Comparison of ENCODE assay signal across 16 cellular contexts in the genomic region with DNA sequence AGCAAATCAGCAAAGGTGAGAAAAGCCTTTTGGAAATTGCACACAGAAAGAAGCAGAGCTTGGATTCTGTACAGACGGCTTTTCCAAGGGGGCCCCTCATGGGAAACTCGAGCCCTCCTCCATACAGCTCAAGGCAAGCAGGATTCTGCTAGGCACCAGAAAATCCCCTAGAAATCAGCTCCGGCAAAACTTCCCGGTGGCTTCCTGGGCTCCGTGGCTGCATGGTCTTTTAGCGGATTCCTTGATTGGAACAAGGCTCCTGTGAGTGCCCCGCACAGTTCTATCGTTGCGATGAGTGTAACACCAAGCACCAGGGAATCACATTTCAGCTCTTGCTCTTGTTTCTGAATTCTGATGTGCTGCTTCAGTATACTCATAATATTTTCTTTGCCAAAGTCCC.
DNase-seq lines count a peak whose midpoint lies in the region; ATAC-seq and TF ChIP-seq lines count a peak whose summit lies in the region.
"Had no signal": no experiment of that assay in that cellular context is flagged by ENCODE, and none has a peak within 500 bp of the region (broad histone marks: within the 10 kb centered on the region; RNA-seq: fewer than 3 reads in every experiment).

No MANE protein-coding gene starts in this region.

- H3K4me2 ChIP-seq in GM23338 (peak overlapping the region; percentile 31; the same call in 1 of the 2 replicates), hepatocyte (peak overlapping the region; percentile 73)
- H3K4me2 ChIP-seq: BLaER1 treated with 17β-estradiol and CSF1 and Interleukin-3, amounts not matched to agents 10 nM and 100 nM had no signal

- H3K27me3 ChIP-seq in GM23338 (ENCODE audit: insufficient read depth) (no peaks in the 10 kb centered on the region), hepatocyte (no peaks in the 10 kb centered on the region), psoas muscle (ENCODE audit: insufficient read depth in 3 of 3, low read length in 2 of 3) (no peaks in the 10 kb centered on the region), esophagus muscularis mucosa (no peaks in the 10 kb centered on the region)
- H3K27me3 ChIP-seq in CD4-positive, alpha-beta memory T cell (ENCODE audit: insufficient read depth, low read length): no peaks in the 10 kb centered on the region
- H3K27me3 ChIP-seq: BLaER1 treated with 17β-estradiol and CSF1 and Interleukin-3, amounts not matched to agents 10 nM and 100 nM had no signal

- H3K36me3 Mint-ChIP-seq in GM23338 (ENCODE audit: low read depth) (no peaks in the 10 kb centered on the region), WTC11 (no peaks in the 10 kb centered on the region)
- H3K36me3 Mint-ChIP-seq in CD4-positive, alpha-beta memory T cell: no peaks in the 10 kb centered on the region
- H3K36me3 Mint-ChIP-seq: natural killer cell; stimulated activated effector memory CD8-positive, alpha-beta T cell treated with anti-CD3 and anti-CD28 coated beads, Interleukin-12 subunit alpha, Interleukin-12 subunit beta, amount 100 ng/mL, for 72 hours had no signal

- ATAC-seq in GM23338 (peak; percentile 88), WTC11 (peak; percentile 82), psoas muscle (peak in 3 of 4 donors; percentile 17 to 50 (median 22))
- ATAC-seq: natural killer cell; stimulated activated effector memory CD8-positive, alpha-beta T cell treated with anti-CD3 and anti-CD28 coated beads, Interleukin-12 subunit alpha, Interleukin-12 subunit beta, amount 100 ng/mL, for 72 hours had no signal

- H3K9me3 Mint-ChIP-seq in GM23338 (no peaks in the 10 kb centered on the region), WTC11 (no peaks in the 10 kb centered on the region)
- H3K9me3 Mint-ChIP-seq in CD4-positive, alpha-beta memory T cell: peaks cover 2 to 40% (median 26%) of the 10 kb centered on the region in 8 donors
- H3K9me3 Mint-ChIP-seq: activated B cell treated with CpG ODN at 0.5 μM for 24 hours had no signal

- H3K9me2 ChIP-seq in GM23338 (ENCODE audit: insufficient read depth): no peaks in the 10 kb centered on the region
- H3K9me2 ChIP-seq in hepatocyte (replicated peaks; ENCODE audit: insufficient read depth): no peaks in the 10 kb centered on the region

- no peak for TF ChIP-seq EP300 in esophagus muscularis mucosa (IDR thresholded peaks at IDR 0.05)

- H3K4me1 Mint-ChIP-seq in GM23338 (peaks cover 16% of the 10 kb centered on the region), WTC11 (peaks cover 16% of the 10 kb centered on the region)
- no peaks in the 10 kb centered on the region for H3K4me1 Mint-ChIP-seq in CD4-positive, alpha-beta memory T cell
- H3K4me1 Mint-ChIP-seq: activated B cell treated with CpG ODN at 0.5 μM for 24 hours; natural killer cell; stimulated activated effector memory CD8-positive, alpha-beta T cell treated with anti-CD3 and anti-CD28 coated beads, Interleukin-12 subunit alpha, Interleukin-12 subunit beta, amount 100 ng/mL, for 72 hours had no signal

- 0 out of 2 replicates have a peak overlapping the region, but pooled peaks have one; percentile 3 for H3K27ac ChIP-seq in GM23338 (ENCODE audit: low read depth)
- H3K27ac ChIP-seq in hepatocyte: peak overlapping the region; percentile 53
- no peak overlapping the region for H3K27ac ChIP-seq in psoas muscle
- no peak overlapping the region for H3K27ac ChIP-seq in esophagus muscularis mucosa (replicated peaks in 1 of 4)
- no peak overlapping the region for H3K27ac ChIP-seq in CD4-positive, alpha-beta memory T cell (ENCODE audit: low read depth, low read length)
- H3K27ac ChIP-seq: BLaER1 treated with 17β-estradiol and CSF1 and Interleukin-3, amounts not matched to agents 10 nM and 100 nM; epithelial cell of prostate had no signal

- no peaks in the 10 kb centered on the region for H3F3A ChIP-seq in GM23338 (replicated peaks; ENCODE audit: low read depth)

- H3K79me2 ChIP-seq in GM23338 (replicated peaks; ENCODE audit: insufficient read depth) (no peaks in the 10 kb centered on the region), hepatocyte (no peaks in the 10 kb centered on the region)

- H3K4me1 ChIP-seq in GM23338 (ENCODE audit: insufficient read depth) (peaks cover 16% of the 10 kb centered on the region), hepatocyte (ENCODE audit: insufficient read depth) (no peaks in the 10 kb centered on the region), psoas muscle (peaks cover 5% of the 10 kb centered on the region), esophagus muscularis mucosa (peaks cover 0 to 16% (median 11%) of the 10 kb centered on the region in 4 donors)
- H3K4me1 ChIP-seq in CD4-positive, alpha-beta memory T cell (ENCODE audit: insufficient read depth, low read length): no peaks in the 10 kb centered on the region
- H3K4me1 ChIP-seq: BLaER1 treated with 17β-estradiol and CSF1 and Interleukin-3, amounts not matched to agents 10 nM and 100 nM had no signal

- TF ChIP-seq POLR2A in esophagus muscularis mucosa (IDR thresholded peaks at IDR 0.05; ENCODE audit: low read depth): no peak

- H3K9me3 ChIP-seq in hepatocyte (ENCODE audit: low read depth): no peaks in the 10 kb centered on the region
- H3K9me3 ChIP-seq in psoas muscle: no peaks in the 10 kb centered on the region
- H3K9me3 ChIP-seq in esophagus muscularis mucosa: no peaks in the 10 kb centered on the region
- no peaks in the 10 kb centered on the region for H3K9me3 ChIP-seq in CD4-positive, alpha-beta memory T cell (ENCODE audit: control insufficient read depth in 1 of 2, low read length in 2 of 2)
- H3K9me3 ChIP-seq: BLaER1 treated with 17β-estradiol and CSF1 and Interleukin-3, amounts not matched to agents 10 nM and 100 nM had no signal

- H3K4me3 Mint-ChIP-seq in GM23338: no peak overlapping the region
- no peak overlapping the region for H3K4me3 Mint-ChIP-seq in WTC11
- no peak overlapping the region for H3K4me3 Mint-ChIP-seq in CD4-positive, alpha-beta memory T cell
- H3K4me3 Mint-ChIP-seq: activated B cell treated with CpG ODN at 0.5 μM for 24 hours; natural killer cell; stimulated activated effector memory CD8-positive, alpha-beta T cell treated with anti-CD3 and anti-CD28 coated beads, Interleukin-12 subunit alpha, Interleukin-12 subunit beta, amount 100 ng/mL, for 72 hours had no signal

- H3K27ac Mint-ChIP-seq in GM23338: no peak overlapping the region
- H3K27ac Mint-ChIP-seq in WTC11: peak overlapping the region; percentile 57; the same call in 1 of the 2 replicates
- H3K27ac Mint-ChIP-seq in CD4-positive, alpha-beta memory T cell: no peak overlapping the region
- H3K27ac Mint-ChIP-seq: activated B cell treated with CpG ODN at 0.5 μM for 24 hours; natural killer cell; stimulated activated effector memory CD8-positive, alpha-beta T cell treated with anti-CD3 and anti-CD28 coated beads, Interleukin-12 subunit alpha, Interleukin-12 subunit beta, amount 100 ng/mL, for 72 hours had no signal

- TF ChIP-seq CTCF in GM23338 (conservative IDR thresholded peaks at IDR 0.05; ENCODE audit: low read depth in 2 of 2): no peak
- no peak for TF ChIP-seq CTCF in WTC11 (IDR thresholded peaks at IDR 0.05)
- no peak for TF ChIP-seq CTCF in hepatocyte (IDR thresholded peaks at IDR 0.05; ENCODE audit: poor library complexity)
- TF ChIP-seq CTCF in psoas muscle (IDR thresholded peaks at IDR 0.05): no peak
- no peak for TF ChIP-seq CTCF in esophagus muscularis mucosa (IDR thresholded peaks at IDR 0.05)

- DNase-seq in GM23338 (ENCODE audit: low spot score) (peak; percentile 48), WTC11 (ENCODE audit: low spot score) (peak; percentile 23), hepatocyte (ENCODE audit: low spot score) (peak; percentile 5), psoas muscle (peak in 1 of 2 donors; percentile 21), esophagus muscularis mucosa (ENCODE audit: extremely low spot score) (no peak), NCI-H345 treated with DMSO at 0.1 percent for 48 hours (lab: John Stamatoyannopoulos, UW; ENCODE audit: unreplicated experiment) (no peak), NCI-H1048 (lab: John Stamatoyannopoulos, UW) (no peak)
- DNase-seq in CD4-positive, alpha-beta memory T cell: no peak
- DNase-seq: activated B cell treated with CpG ODN at 0.5 μM for 24 hours, MM.1S, natural killer cell, NCI-H510A treated with DMSO at 0.1 percent for 48 hours, SHP77 treated with DMSO at 0.1 percent for 48 hours had no signal

- H3K4me3 ChIP-seq in GM23338 (no peak overlapping the region), hepatocyte (peak overlapping the region; percentile 8), psoas muscle (peak overlapping the region; percentile 27), esophagus muscularis mucosa (peak overlapping the region in 1 of 4 donors; percentile 1)
- H3K4me3 ChIP-seq in CD4-positive, alpha-beta memory T cell (ENCODE audit: low read length in 2 of 2): no peak overlapping the region
- H3K4me3 ChIP-seq: BLaER1 treated with 17β-estradiol and CSF1 and Interleukin-3, amounts not matched to agents 10 nM and 100 nM had no signal

- intact Hi-C loops in psoas muscle (cut with DNase I): no loop called here
- intact Hi-C loops in esophagus muscularis mucosa (cut with DNase I): no loop called here
- intact Hi-C loops in CD4-positive, alpha-beta memory T cell (cut with micrococcal nuclease): no loop called here

- POLR2A ChIA-PET in WTC11 (lab: Charles Lee): no interaction called here
- POLR2A ChIA-PET in CD4-positive, alpha-beta memory T cell (lab: Charles Lee; ENCODE audit: partially characterized antibody): no interaction called here

- H2AFZ ChIP-seq in GM23338 (peak overlapping the region; percentile 86), hepatocyte (peak overlapping the region; percentile 33)

- H3K36me3 ChIP-seq in GM23338 (ENCODE audit: insufficient read depth): no peaks in the 10 kb centered on the region
- H3K36me3 ChIP-seq in hepatocyte (replicated peaks; ENCODE audit: insufficient read depth, low read depth): no peaks in the 10 kb centered on the region
- H3K36me3 ChIP-seq in psoas muscle (ENCODE audit: insufficient read depth in 1 of 2, low read depth in 1 of 2): no peaks in the 10 kb centered on the region
- H3K36me3 ChIP-seq in esophagus muscularis mucosa: no peaks in the 10 kb centered on the region
- H3K36me3 ChIP-seq in CD4-positive, alpha-beta memory T cell (ENCODE audit: insufficient read depth, low read length): no peaks in the 10 kb centered on the region
- H3K36me3 ChIP-seq: BLaER1 treated with 17β-estradiol and CSF1 and Interleukin-3, amounts not matched to agents 10 nM and 100 nM had no signal

- 32% methylated on average over 9 of the region's 9 CpGs for WGBS in hepatocyte (ENCODE audit: low lambda C conversion rate, missing lambda C conversion rate)
- 9 to 14% (median 11%) methylated on average over 9 of the region's 9 CpGs for WGBS in psoas muscle, 3 donors
- WGBS in esophagus muscularis mucosa: 17% methylated on average over 9 of the region's 9 CpGs

- CTCF ChIA-PET in WTC11 (lab: Charles Lee): no interaction called here
- CTCF ChIA-PET in CD4-positive, alpha-beta memory T cell (lab: Charles Lee; ENCODE audit: partially characterized antibody): no interaction called here

- H4K20me1 ChIP-seq in GM23338 (replicated peaks; ENCODE audit: insufficient read depth): no peaks in the 10 kb centered on the region
- no peaks in the 10 kb centered on the region for H4K20me1 ChIP-seq in hepatocyte (ENCODE audit: insufficient read depth, poor library complexity, severe bottlenecking)
- H4K20me1 ChIP-seq: BLaER1 treated with 17β-estradiol and CSF1 and Interleukin-3, amounts not matched to agents 10 nM and 100 nM had no signal

- no peaks in the 10 kb centered on the region for H3K27me3 Mint-ChIP-seq in GM23338 (ENCODE audit: insufficient read depth, low read depth, poor library complexity)
- no peaks in the 10 kb centered on the region for H3K27me3 Mint-ChIP-seq in WTC11 (ENCODE audit: low read depth)
- H3K27me3 Mint-ChIP-seq in CD4-positive, alpha-beta memory T cell: no peaks in the 10 kb centered on the region
- H3K27me3 Mint-ChIP-seq: activated B cell treated with CpG ODN at 0.5 μM for 24 hours had no signal

Comparison
In these comparisons a context has a peak if more than half of its experiments do, and no peak if none do; other contexts are left out.
1. ATAC-seq: peak in every context shown above with its lines; median percentile 88 in GM23338; 82 in WTC11; 22 in psoas muscle.
2. DNase-seq: peak in GM23338 (single experiment), WTC11 (single experiment) and hepatocyte (single experiment); none in esophagus muscularis mucosa (single experiment), NCI-H345 treated with DMSO at 0.1 percent for 48 hours (single experiment), NCI-H1048 (single experiment) and CD4-positive, alpha-beta memory T cell (0 of 5).
3. H3K27ac ChIP-seq: peak in GM23338 (single experiment) and hepatocyte (single experiment); none in psoas muscle (single experiment), esophagus muscularis mucosa (0 of 4) and CD4-positive, alpha-beta memory T cell (single experiment).
4. H3K4me3 ChIP-seq: peak in hepatocyte (single experiment) and psoas muscle (single experiment); none in GM23338 (single experiment) and CD4-positive, alpha-beta memory T cell (0 of 2).